In the genomic region with DNA sequence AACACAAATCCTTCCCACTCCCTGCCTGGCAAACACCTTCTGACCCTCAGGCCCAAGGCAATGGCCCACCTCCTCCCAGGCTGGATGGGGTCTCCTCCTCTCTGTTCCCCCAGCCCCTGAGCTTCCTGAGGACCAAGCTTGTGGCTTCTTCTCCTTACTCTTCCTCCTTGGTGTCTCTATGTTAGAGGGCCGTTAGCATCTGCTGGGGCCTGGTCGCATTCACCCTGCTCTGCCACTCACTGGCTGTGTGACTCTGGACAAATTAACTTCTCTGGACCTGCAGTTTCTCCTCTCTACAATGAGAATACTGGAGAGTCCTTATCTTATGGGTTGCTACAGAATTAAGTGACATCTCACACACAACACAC, we compare ENCODE assay signal across 1 cellular context.
TF ChIP-seq lines count a peak whose summit lies in the region.

No MANE protein-coding gene starts in this region.

TF ChIP-seq in HepG2, 621 proteins besides CTCF, POLR2A, EP300 and RAD21 (continues in another document):
- TF ChIP-seq NONO (IDR thresholded peaks at IDR 0.05) (no peak), NONO (CRISPR knock-in tag; conservative IDR thresholded peaks at IDR 0.05) (no peak), PHF8 (CRISPR knock-in tag; IDR thresholded peaks at IDR 0.05) (peak; percentile 22; the same call in 1 of the 2 replicates), ZSCAN9 (CRISPR knock-in tag; IDR thresholded peaks at IDR 0.05; ENCODE audit: borderline replicate concordance) (no peak), GFI1 (CRISPR knock-in tag; IDR thresholded peaks at IDR 0.05; ENCODE audit: borderline replicate concordance) (no peak), PHF20 (CRISPR knock-in tag; IDR thresholded peaks at IDR 0.05) (no peak), ZNF530 (CRISPR knock-in tag; IDR thresholded peaks at IDR 0.05; ENCODE audit: low read depth) (no peak), ZNF20 (CRISPR knock-in tag; IDR thresholded peaks at IDR 0.05) (no peak), ZNF333 (CRISPR knock-in tag; IDR thresholded peaks at IDR 0.05; ENCODE audit: borderline replicate concordance) (no peak), KLF16 (CRISPR knock-in tag; IDR thresholded peaks at IDR 0.05) (0 out of 4 replicates have a peak, but pooled peaks of 1 of the 2 experiments have one; percentile 22), PCBP1 (IDR thresholded peaks at IDR 0.05; ENCODE audit: borderline replicate concordance, low read depth, low read length) (no peak), RORA (CRISPR knock-in tag; IDR thresholded peaks at IDR 0.05) (no peak), NCOA1 (CRISPR knock-in tag; IDR thresholded peaks at IDR 0.05) (peak; percentile 23; the same call in 1 of the 2 replicates), SRY (CRISPR knock-in tag; IDR thresholded peaks at IDR 0.05) (no peak), NFIB (CRISPR knock-in tag; IDR thresholded peaks at IDR 0.05; ENCODE audit: borderline replicate concordance) (no peak), ZNF251 (CRISPR knock-in tag; IDR thresholded peaks at IDR 0.05) (no peak), MAFF (IDR thresholded peaks at IDR 0.05; ENCODE audit: low read depth, low read length) (no peak), BRD4 (CRISPR knock-in tag; IDR thresholded peaks at IDR 0.05) (no peak), THYN1 (CRISPR knock-in tag; IDR thresholded peaks at IDR 0.05; ENCODE audit: borderline replicate concordance, low read depth) (no peak), ZNF274 (CRISPR knock-in tag; IDR thresholded peaks at IDR 0.05) (no peak), ZNF446 (CRISPR knock-in tag; IDR thresholded peaks at IDR 0.05) (0 out of 2 replicates have a peak, but pooled peaks have one; percentile 5), AGO2 (optimal IDR thresholded peaks at IDR 0.05; ENCODE audit: low read depth, low read length) (no peak), KDM6A (CRISPR knock-in tag; IDR thresholded peaks at IDR 0.05; ENCODE audit: low read depth) (no peak)
- TF ChIP-seq, protein P1, sequence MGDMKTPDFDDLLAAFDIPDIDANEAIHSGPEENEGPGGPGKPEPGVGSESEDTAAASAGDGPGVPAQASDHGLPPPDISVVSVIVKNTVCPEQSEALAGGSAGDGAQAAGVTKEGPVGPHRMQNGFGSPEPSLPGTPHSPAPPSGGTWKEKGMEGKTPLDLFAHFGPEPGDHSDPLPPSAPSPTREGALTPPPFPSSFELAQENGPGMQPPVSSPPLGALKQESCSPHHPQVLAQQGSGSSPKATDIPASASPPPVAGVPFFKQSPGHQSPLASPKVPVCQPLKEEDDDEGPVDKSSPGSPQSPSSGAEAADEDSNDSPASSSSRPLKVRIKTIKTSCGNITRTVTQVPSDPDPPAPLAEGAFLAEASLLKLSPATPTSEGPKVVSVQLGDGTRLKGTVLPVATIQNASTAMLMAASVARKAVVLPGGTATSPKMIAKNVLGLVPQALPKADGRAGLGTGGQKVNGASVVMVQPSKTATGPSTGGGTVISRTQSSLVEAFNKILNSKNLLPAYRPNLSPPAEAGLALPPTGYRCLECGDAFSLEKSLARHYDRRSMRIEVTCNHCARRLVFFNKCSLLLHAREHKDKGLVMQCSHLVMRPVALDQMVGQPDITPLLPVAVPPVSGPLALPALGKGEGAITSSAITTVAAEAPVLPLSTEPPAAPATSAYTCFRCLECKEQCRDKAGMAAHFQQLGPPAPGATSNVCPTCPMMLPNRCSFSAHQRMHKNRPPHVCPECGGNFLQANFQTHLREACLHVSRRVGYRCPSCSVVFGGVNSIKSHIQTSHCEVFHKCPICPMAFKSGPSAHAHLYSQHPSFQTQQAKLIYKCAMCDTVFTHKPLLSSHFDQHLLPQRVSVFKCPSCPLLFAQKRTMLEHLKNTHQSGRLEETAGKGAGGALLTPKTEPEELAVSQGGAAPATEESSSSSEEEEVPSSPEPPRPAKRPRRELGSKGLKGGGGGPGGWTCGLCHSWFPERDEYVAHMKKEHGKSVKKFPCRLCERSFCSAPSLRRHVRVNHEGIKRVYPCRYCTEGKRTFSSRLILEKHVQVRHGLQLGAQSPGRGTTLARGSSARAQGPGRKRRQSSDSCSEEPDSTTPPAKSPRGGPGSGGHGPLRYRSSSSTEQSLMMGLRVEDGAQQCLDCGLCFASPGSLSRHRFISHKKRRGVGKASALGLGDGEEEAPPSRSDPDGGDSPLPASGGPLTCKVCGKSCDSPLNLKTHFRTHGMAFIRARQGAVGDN (CRISPR knock-in tag; IDR thresholded peaks at IDR 0.05), result no peak; the same call in 1 of the 2 replicates
- TF ChIP-seq, protein P2, sequence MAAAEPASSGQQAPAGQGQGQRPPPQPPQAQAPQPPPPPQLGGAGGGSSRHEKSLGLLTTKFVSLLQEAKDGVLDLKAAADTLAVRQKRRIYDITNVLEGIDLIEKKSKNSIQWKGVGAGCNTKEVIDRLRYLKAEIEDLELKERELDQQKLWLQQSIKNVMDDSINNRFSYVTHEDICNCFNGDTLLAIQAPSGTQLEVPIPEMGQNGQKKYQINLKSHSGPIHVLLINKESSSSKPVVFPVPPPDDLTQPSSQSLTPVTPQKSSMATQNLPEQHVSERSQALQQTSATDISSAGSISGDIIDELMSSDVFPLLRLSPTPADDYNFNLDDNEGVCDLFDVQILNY (CRISPR knock-in tag; conservative IDR thresholded peaks at IDR 0.05), result no peak
- TF ChIP-seq, protein P3, sequence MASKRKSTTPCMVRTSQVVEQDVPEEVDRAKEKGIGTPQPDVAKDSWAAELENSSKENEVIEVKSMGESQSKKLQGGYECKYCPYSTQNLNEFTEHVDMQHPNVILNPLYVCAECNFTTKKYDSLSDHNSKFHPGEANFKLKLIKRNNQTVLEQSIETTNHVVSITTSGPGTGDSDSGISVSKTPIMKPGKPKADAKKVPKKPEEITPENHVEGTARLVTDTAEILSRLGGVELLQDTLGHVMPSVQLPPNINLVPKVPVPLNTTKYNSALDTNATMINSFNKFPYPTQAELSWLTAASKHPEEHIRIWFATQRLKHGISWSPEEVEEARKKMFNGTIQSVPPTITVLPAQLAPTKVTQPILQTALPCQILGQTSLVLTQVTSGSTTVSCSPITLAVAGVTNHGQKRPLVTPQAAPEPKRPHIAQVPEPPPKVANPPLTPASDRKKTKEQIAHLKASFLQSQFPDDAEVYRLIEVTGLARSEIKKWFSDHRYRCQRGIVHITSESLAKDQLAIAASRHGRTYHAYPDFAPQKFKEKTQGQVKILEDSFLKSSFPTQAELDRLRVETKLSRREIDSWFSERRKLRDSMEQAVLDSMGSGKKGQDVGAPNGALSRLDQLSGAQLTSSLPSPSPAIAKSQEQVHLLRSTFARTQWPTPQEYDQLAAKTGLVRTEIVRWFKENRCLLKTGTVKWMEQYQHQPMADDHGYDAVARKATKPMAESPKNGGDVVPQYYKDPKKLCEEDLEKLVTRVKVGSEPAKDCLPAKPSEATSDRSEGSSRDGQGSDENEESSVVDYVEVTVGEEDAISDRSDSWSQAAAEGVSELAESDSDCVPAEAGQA (IDR thresholded peaks at IDR 0.05; ENCODE audit: low read depth), result no peak
- TF ChIP-seq, protein P3 (CRISPR knock-in tag; IDR thresholded peaks at IDR 0.05; ENCODE audit: borderline replicate concordance), result no peak
- TF ChIP-seq, protein P4, sequence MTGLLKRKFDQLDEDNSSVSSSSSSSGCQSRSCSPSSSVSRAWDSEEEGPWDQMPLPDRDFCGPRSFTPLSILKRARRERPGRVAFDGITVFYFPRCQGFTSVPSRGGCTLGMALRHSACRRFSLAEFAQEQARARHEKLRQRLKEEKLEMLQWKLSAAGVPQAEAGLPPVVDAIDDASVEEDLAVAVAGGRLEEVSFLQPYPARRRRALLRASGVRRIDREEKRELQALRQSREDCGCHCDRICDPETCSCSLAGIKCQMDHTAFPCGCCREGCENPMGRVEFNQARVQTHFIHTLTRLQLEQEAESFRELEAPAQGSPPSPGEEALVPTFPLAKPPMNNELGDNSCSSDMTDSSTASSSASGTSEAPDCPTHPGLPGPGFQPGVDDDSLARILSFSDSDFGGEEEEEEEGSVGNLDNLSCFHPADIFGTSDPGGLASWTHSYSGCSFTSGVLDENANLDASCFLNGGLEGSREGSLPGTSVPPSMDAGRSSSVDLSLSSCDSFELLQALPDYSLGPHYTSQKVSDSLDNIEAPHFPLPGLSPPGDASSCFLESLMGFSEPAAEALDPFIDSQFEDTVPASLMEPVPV (CRISPR knock-in tag; IDR thresholded peaks at IDR 0.05), result no peak
- TF ChIP-seq, protein P5, sequence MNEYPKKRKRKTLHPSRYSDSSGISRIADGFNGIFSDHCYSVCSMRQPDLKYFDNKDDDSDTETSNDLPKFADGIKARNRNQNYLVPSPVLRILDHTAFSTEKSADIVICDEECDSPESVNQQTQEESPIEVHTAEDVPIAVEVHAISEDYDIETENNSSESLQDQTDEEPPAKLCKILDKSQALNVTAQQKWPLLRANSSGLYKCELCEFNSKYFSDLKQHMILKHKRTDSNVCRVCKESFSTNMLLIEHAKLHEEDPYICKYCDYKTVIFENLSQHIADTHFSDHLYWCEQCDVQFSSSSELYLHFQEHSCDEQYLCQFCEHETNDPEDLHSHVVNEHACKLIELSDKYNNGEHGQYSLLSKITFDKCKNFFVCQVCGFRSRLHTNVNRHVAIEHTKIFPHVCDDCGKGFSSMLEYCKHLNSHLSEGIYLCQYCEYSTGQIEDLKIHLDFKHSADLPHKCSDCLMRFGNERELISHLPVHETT (CRISPR knock-in tag; conservative IDR thresholded peaks at IDR 0.05), result no peak
- TF ChIP-seq, protein P6, sequence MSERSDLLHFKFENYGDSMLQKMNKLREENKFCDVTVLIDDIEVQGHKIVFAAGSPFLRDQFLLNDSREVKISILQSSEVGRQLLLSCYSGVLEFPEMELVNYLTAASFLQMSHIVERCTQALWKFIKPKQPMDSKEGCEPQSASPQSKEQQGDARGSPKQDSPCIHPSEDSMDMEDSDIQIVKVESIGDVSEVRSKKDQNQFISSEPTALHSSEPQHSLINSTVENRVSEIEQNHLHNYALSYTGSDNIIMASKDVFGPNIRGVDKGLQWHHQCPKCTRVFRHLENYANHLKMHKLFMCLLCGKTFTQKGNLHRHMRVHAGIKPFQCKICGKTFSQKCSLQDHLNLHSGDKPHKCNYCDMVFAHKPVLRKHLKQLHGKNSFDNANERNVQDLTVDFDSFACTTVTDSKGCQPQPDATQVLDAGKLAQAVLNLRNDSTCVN (CRISPR knock-in tag; IDR thresholded peaks at IDR 0.05; ENCODE audit: borderline replicate concordance), result no peak
- TF ChIP-seq, protein P7, sequence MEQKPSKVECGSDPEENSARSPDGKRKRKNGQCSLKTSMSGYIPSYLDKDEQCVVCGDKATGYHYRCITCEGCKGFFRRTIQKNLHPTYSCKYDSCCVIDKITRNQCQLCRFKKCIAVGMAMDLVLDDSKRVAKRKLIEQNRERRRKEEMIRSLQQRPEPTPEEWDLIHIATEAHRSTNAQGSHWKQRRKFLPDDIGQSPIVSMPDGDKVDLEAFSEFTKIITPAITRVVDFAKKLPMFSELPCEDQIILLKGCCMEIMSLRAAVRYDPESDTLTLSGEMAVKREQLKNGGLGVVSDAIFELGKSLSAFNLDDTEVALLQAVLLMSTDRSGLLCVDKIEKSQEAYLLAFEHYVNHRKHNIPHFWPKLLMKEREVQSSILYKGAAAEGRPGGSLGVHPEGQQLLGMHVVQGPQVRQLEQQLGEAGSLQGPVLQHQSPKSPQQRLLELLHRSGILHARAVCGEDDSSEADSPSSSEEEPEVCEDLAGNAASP (CRISPR knock-in tag; IDR thresholded peaks at IDR 0.05; ENCODE audit: borderline replicate concordance), result no peak
- TF ChIP-seq, protein P8, sequence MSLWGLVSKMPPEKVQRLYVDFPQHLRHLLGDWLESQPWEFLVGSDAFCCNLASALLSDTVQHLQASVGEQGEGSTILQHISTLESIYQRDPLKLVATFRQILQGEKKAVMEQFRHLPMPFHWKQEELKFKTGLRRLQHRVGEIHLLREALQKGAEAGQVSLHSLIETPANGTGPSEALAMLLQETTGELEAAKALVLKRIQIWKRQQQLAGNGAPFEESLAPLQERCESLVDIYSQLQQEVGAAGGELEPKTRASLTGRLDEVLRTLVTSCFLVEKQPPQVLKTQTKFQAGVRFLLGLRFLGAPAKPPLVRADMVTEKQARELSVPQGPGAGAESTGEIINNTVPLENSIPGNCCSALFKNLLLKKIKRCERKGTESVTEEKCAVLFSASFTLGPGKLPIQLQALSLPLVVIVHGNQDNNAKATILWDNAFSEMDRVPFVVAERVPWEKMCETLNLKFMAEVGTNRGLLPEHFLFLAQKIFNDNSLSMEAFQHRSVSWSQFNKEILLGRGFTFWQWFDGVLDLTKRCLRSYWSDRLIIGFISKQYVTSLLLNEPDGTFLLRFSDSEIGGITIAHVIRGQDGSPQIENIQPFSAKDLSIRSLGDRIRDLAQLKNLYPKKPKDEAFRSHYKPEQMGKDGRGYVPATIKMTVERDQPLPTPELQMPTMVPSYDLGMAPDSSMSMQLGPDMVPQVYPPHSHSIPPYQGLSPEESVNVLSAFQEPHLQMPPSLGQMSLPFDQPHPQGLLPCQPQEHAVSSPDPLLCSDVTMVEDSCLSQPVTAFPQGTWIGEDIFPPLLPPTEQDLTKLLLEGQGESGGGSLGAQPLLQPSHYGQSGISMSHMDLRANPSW (CRISPR knock-in tag; IDR thresholded peaks at IDR 0.05; ENCODE audit: borderline replicate concordance), result no peak
- TF ChIP-seq, protein P9, sequence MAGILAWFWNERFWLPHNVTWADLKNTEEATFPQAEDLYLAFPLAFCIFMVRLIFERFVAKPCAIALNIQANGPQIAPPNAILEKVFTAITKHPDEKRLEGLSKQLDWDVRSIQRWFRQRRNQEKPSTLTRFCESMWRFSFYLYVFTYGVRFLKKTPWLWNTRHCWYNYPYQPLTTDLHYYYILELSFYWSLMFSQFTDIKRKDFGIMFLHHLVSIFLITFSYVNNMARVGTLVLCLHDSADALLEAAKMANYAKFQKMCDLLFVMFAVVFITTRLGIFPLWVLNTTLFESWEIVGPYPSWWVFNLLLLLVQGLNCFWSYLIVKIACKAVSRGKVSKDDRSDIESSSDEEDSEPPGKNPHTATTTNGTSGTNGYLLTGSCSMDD (CRISPR knock-in tag; IDR thresholded peaks at IDR 0.05), result no peak
